1 cellular context compared by ENCODE assay signal in the genomic region with DNA sequence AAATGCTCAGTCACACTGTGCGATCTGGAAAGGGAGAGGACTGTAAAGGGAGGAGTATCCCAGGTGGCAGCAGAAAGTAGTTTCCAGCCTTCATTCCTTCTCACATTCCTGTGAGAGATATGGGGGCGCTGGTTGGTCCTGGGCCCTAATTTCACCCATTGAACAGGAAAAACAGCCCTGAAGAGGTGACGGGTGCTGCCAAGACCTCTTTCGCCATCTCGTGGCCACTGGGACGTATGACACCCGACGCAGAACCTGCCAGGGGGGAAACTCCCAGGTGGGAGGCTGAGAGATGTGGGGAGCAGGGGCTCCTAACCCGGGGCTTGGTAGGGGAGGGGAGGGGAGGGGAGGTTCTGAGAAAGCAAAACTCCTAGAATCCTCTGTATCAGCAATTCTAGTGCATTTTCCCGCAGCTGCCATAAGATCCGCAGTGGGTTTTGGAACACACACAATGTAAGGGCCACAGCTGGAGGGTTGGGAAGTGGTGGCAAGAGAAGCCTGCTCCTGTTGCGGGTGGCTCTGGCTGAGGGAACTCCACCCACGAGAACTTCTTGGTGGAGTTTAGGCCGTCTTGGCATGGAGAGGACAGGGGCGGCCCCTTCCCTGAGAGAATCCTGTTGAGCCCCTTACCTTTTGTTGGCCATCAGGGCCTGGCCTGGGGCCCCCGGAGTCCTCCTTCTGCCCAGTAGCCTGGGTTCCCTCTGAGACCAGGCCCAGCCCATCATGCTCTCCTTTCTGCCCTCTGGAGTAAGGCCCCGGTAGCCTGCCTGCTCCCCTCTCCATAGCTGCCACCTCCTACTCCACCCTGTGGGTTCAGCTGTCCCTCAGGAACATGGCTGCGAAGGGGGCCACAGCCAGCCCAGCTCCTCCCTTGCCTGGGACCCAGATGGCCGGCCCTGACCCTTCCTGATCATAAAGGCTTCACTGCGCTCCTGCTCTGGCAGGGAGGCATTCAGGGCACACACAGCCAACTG.
TF ChIP-seq lines count a peak whose summit lies in the region.

No MANE protein-coding gene starts in this region.

TF ChIP-seq in liver, 16 proteins besides CTCF, POLR2A, EP300 and RAD21 (continued from another document):
- TF ChIP-seq, protein P1, sequence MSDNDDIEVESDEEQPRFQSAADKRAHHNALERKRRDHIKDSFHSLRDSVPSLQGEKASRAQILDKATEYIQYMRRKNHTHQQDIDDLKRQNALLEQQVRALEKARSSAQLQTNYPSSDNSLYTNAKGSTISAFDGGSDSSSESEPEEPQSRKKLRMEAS (IDR thresholded peaks at IDR 0.05), result no peak
- TF ChIP-seq RXRA (IDR thresholded peaks at IDR 0.05), result no peak
- no peak for TF ChIP-seq ZBTB33 (IDR thresholded peaks at IDR 0.05)
